Comparison of ENCODE assay signal across 18 cellular contexts in genomic region chr22:44190381-44190976, GRCh38. TPM values are rescaled to one million over a fixed set of nuclear protein-coding genes. Genes with fewer than 3 reads are reported as not detected.
DNase-seq lines count a peak whose midpoint lies in the region; ATAC-seq and TF ChIP-seq lines count a peak whose summit lies in the region.
"Had no signal": no experiment of that assay in that cellular context is flagged by ENCODE, and none has a peak within 500 bp of the region (broad histone marks: within the 10 kb centered on the region; RNA-seq: fewer than 3 reads in every experiment).

No MANE protein-coding gene starts in this region.

- H3K27me3 Mint-ChIP-seq in CD14-positive monocyte (ENCODE audit: low read depth in 3 of 3): no peaks in the 10 kb centered on the region
- no peaks in the 10 kb centered on the region for H3K27me3 Mint-ChIP-seq in dendritic cell treated with granulocyte-macrophage colony-stimulating factor and Interleukin-4, amounts not matched to agents 40 ng/mL and 50 ng/mL, for 4 days
- H3K27me3 Mint-ChIP-seq in mesothelial cell of epicardium (ENCODE audit: low read depth): peaks cover 22% of the 10 kb centered on the region
- H3K27me3 Mint-ChIP-seq: CD4-positive, alpha-beta memory T cell had no signal

- H3K79me2 ChIP-seq in PC-3 (ENCODE audit: low read length): no peaks in the 10 kb centered on the region

- H3K27ac ChIP-seq in HEK293 (ENCODE audit: extremely low read depth, low read depth, low read length) (no peak overlapping the region), sigmoid colon (no peak overlapping the region), PC-3 (ENCODE audit: low read length) (no peak overlapping the region)
- H3K27ac ChIP-seq: RWPE1 had no signal

- H3K4me1 Mint-ChIP-seq in CD14-positive monocyte (peaks cover 35% of the 10 kb centered on the region), mesothelial cell of epicardium (no peaks in the 10 kb centered on the region)
- H3K4me1 Mint-ChIP-seq in dendritic cell treated with granulocyte-macrophage colony-stimulating factor and Interleukin-4, amounts not matched to agents 40 ng/mL and 50 ng/mL, for 4 days (ENCODE audit: low read depth): peaks cover 74% of the 10 kb centered on the region

- ATAC-seq in PC-3: no peak

- H3K4me1 ChIP-seq in HEK293 (ENCODE audit: control insufficient read depth, insufficient read depth, low read length) (no peaks in the 10 kb centered on the region), sigmoid colon (peaks cover 0 to 4% (median 0%) of the 10 kb centered on the region in 4 donors), PC-3 (ENCODE audit: insufficient read depth, low read length) (peaks cover 8% of the 10 kb centered on the region; the same call in 1 of the 2 replicates)

- H3K4me2 ChIP-seq in PC-3 (ENCODE audit: low read length): no peak overlapping the region

- peaks cover 51 to 90% of the 10 kb centered on the region in 2 donors for H3K36me3 Mint-ChIP-seq in CD14-positive monocyte
- H3K36me3 Mint-ChIP-seq in dendritic cell treated with granulocyte-macrophage colony-stimulating factor and Interleukin-4, amounts not matched to agents 40 ng/mL and 50 ng/mL, for 4 days (ENCODE audit: low read depth): peaks cover 82% of the 10 kb centered on the region
- no peaks in the 10 kb centered on the region for H3K36me3 Mint-ChIP-seq in mesothelial cell of epicardium

- POLR2A ChIA-PET in HEK293 (lab: Yijun Ruan, JAX): no interaction called here
- POLR2A ChIA-PET in PC-3 (lab: Charles Lee; ENCODE audit: unreplicated experiment): no interaction called here

- H3K27me3 ChIP-seq in sigmoid colon: no peaks in the 10 kb centered on the region
- no peaks in the 10 kb centered on the region for H3K27me3 ChIP-seq in PC-3 (ENCODE audit: low read length)

- H3K9me3 ChIP-seq in HEK293 (ENCODE audit: control insufficient read depth, insufficient read depth, low read depth, low read length): no peaks in the 10 kb centered on the region
- H3K9me3 ChIP-seq in sigmoid colon: no peaks in the 10 kb centered on the region
- no peaks in the 10 kb centered on the region for H3K9me3 ChIP-seq in PC-3 (ENCODE audit: low read length)

- H3K9me3 Mint-ChIP-seq in CD14-positive monocyte (peaks cover 0 to 2% (median 0%) of the 10 kb centered on the region in 7 donors), mesothelial cell of epicardium (no peaks in the 10 kb centered on the region)
- H3K9me3 Mint-ChIP-seq in dendritic cell treated with granulocyte-macrophage colony-stimulating factor and Interleukin-4, amounts not matched to agents 40 ng/mL and 50 ng/mL, for 4 days: no peaks in the 10 kb centered on the region

- H3K27ac Mint-ChIP-seq in CD14-positive monocyte (peak overlapping the region in 6 of 7 donors; percentile 11 to 86 (median 66)), mesothelial cell of epicardium (no peak overlapping the region)
- H3K27ac Mint-ChIP-seq in dendritic cell treated with granulocyte-macrophage colony-stimulating factor and Interleukin-4, amounts not matched to agents 40 ng/mL and 50 ng/mL, for 4 days: peak overlapping the region; percentile 39

- H3K4me3 ChIP-seq in HEK293 (ENCODE audit: low read depth, low read length) (no peak overlapping the region), sigmoid colon (no peak overlapping the region), PC-3 (ENCODE audit: low read length) (no peak overlapping the region)

- TF ChIP-seq POLR2A in sigmoid colon (IDR thresholded peaks at IDR 0.05): no peak

- TF ChIP-seq EP300 in sigmoid colon (IDR thresholded peaks at IDR 0.05): no peak

- H3K9me2 ChIP-seq in PC-3 (replicated peaks; ENCODE audit: low read length): no peaks in the 10 kb centered on the region

- CTCF ChIA-PET in HEK293 (lab: Yijun Ruan, JAX) (interaction anchor here (0.7 kb wide), 1 partner anchor 976 kb away, joined by 3 read pairs; no protein-coding TSS in a partner anchor), PC-3 (lab: Charles Lee) (interaction anchor here (0.6 kb wide), 1 partner anchor 816 kb away, joined by 4 read pairs; no protein-coding TSS in a partner anchor)

- peak; percentile 38 for DNase-seq in CD14-positive monocyte (ENCODE audit: low spot score)
- peak; percentile 55 for DNase-seq in sigmoid colon
- DNase-seq in mesothelial cell of epicardium (ENCODE audit: low spot score in 2 of 2, unreplicated experiment in 2 of 2): no peak
- no peak for DNase-seq in NCI-H510A treated with DMSO at 0.1 percent for 48 hours (lab: John Stamatoyannopoulos, UW)
- no peak for DNase-seq in PC-3
- DNase-seq: Calu3; GOT3; Kasumi-1; MM.1S; NCI-H1092 treated with DMSO at 0.1 percent for 48 hours; NCI-H1694 treated with DMSO at 0.1 percent for 48 hours; NCI-H69; NK-92 treated with Interleukin-12 subunit alpha and Interleukin-12 subunit beta, amount 100 ng/mL, for 24 hours; OCI-M1 had no signal

- TF ChIP-seq CTCF in CD14-positive monocyte (IDR thresholded peaks at IDR 0.05): no peak
- no peak for TF ChIP-seq CTCF in HEK293 (tag by site-specific recombination; IDR thresholded peaks at IDR 0.05)
- TF ChIP-seq CTCF in sigmoid colon (IDR thresholded peaks at IDR 0.05): no peak
- no peak for TF ChIP-seq CTCF in mesothelial cell of epicardium (IDR thresholded peaks at IDR 0.05; ENCODE audit: unreplicated experiment)
- TF ChIP-seq CTCF in PC-3 (conservative IDR thresholded peaks at IDR 0.05; ENCODE audit: low read depth, low read length): no peak

- H3K36me3 ChIP-seq in HEK293 (ENCODE audit: control insufficient read depth in 2 of 2, insufficient read depth in 1 of 2, low read length in 2 of 2) (no peaks in the 10 kb centered on the region), sigmoid colon (no peaks in the 10 kb centered on the region), PC-3 (ENCODE audit: low read depth, low read length) (no peaks in the 10 kb centered on the region)

- no peak overlapping the region for H3K4me3 Mint-ChIP-seq in CD14-positive monocyte
- no peak overlapping the region for H3K4me3 Mint-ChIP-seq in dendritic cell treated with granulocyte-macrophage colony-stimulating factor and Interleukin-4, amounts not matched to agents 40 ng/mL and 50 ng/mL, for 4 days
- no peak overlapping the region for H3K4me3 Mint-ChIP-seq in mesothelial cell of epicardium

- 67 to 81% methylated on average over 12 of the region's 12 CpGs for WGBS in sigmoid colon, 2 donors

- H3K9ac ChIP-seq in PC-3 (ENCODE audit: low read length): no peak overlapping the region

- no peaks in the 10 kb centered on the region for H4K20me1 ChIP-seq in PC-3 (ENCODE audit: low read length)

- H2AFZ ChIP-seq in PC-3 (ENCODE audit: low read length): no peak overlapping the region

- H3F3A ChIP-seq in PC-3 (ENCODE audit: low read length, unreplicated experiment): no peaks in the 10 kb centered on the region

- intact Hi-C loops in CD14-positive monocyte (cut with micrococcal nuclease) (no loop called here), sigmoid colon (cut with DNase I) (no loop called here), PC-3 (cut with micrococcal nuclease) (no loop called here)
- intact Hi-C loops in dendritic cell treated with granulocyte-macrophage colony-stimulating factor and Interleukin-4, amounts not matched to agents 40 ng/mL and 50 ng/mL, for 4 days (cut with micrococcal nuclease): no loop called here

- no TSS peak for BruUV-seq in PC-3 (replicated peaks; lab: Mats Ljungman, UMichigan)

TF ChIP-seq in HEK293, 187 proteins besides CTCF, POLR2A, EP300 and RAD21:
- TF ChIP-seq SCRT2 (tag by site-specific recombination; IDR thresholded peaks at IDR 0.05): peak; percentile 70
- TF ChIP-seq KLF7 (tag by site-specific recombination; IDR thresholded peaks at IDR 0.05; ENCODE audit: borderline replicate concordance): no peak
- TF ChIP-seq WT1 (tag by site-specific recombination; IDR thresholded peaks at IDR 0.05): no peak

RNA-seq across cellular contexts. Expression of gene PARVG, which starts 9.8 kb away (rescaled TPM):
- polyA plus RNA-seq in CD14-positive monocyte (100 to 1,000 TPM; 169 to 190 TPM), sigmoid colon (10 to 100 TPM in 1 of 3 donors, 1 to 10 TPM in 2; 3.0 to 42.5 (median 4.4) TPM)
- total RNA-seq in sigmoid colon (10 to 100 TPM in 2 of 4 donors, 1 to 10 TPM in 2; 8.9 to 65.1 (median 12.3) TPM), mesothelial cell of epicardium (0.53 to 1.0 TPM (median 0.66 TPM) in 3 replicates), PC-3 (2014; rRNA removed) (not detected in 2 replicates)
- total RNA-seq: Calu3 had no signal

Comparison
In these comparisons a context has a peak if more than half of its experiments do, and no peak if none do; other contexts are left out.
1. DNase-seq: peak in CD14-positive monocyte (single experiment) and sigmoid colon (single experiment); none in mesothelial cell of epicardium (0 of 2), NCI-H510A treated with DMSO at 0.1 percent for 48 hours (single experiment) and PC-3 (single experiment).